24 cellular contexts compared by ENCODE assay signal in genomic region chr15:63672369-63672768, GRCh38.
DNase-seq lines count a peak whose midpoint lies in the region; ATAC-seq and TF ChIP-seq lines count a peak whose summit lies in the region.
"Had no signal": no experiment of that assay in that cellular context is flagged by ENCODE, and none has a peak within 500 bp of the region (broad histone marks: within the 10 kb centered on the region; RNA-seq: fewer than 3 reads in every experiment).

No MANE protein-coding gene starts in this region.

- H3K4me1 ChIP-seq in CD8-positive, alpha-beta T cell (ENCODE audit: insufficient read depth, low read length): peaks cover 26% of the 10 kb centered on the region
- H3K4me1 ChIP-seq: left ventricle myocardium inferior, prostate gland had no signal

- POLR2A ChIA-PET in activated CD4-positive, alpha-beta T cell treated with anti-CD3 and anti-CD28 coated beads, Interleukin-2, amount 10 ng/mL, durations not matched to agents 7 days and 5 days (lab: Charles Lee): no interaction called here
- POLR2A ChIA-PET in CD8-positive, alpha-beta T cell (lab: Charles Lee): interaction anchor here (1.2 kb wide), 1 partner anchor 32 kb away, joined by 3 read pairs; no protein-coding TSS in a partner anchor

- no peaks in the 10 kb centered on the region for H3K9me3 Mint-ChIP-seq in activated CD4-positive, alpha-beta T cell treated with anti-CD3 and anti-CD28 coated beads, Interleukin-2, amount 10 ng/mL, durations not matched to agents 7 days and 5 days
- no peaks in the 10 kb centered on the region for H3K9me3 Mint-ChIP-seq in CD8-positive, alpha-beta T cell
- H3K9me3 Mint-ChIP-seq in activated T-helper 2 cell treated with anti-CD3 and anti-CD28 coated beads, Interferon-gamma antibody, Interleukin-2, Interleukin-4, amounts not matched to agents 10 μg/mL and 5 μg/mL and 100 μg/mL, durations not matched to agents 14 hours and 24 hours and 36 hours: no peaks in the 10 kb centered on the region
- no peaks in the 10 kb centered on the region for H3K9me3 Mint-ChIP-seq in naive B cell
- H3K9me3 Mint-ChIP-seq: WTC11 had no signal

- peak; percentile 16 for ATAC-seq in CD8-positive, alpha-beta T cell
- no peak for ATAC-seq in naive B cell (ENCODE audit: low read depth in 2 of 2)
- ATAC-seq in HG02623 (IDR thresholded peaks at IDR 0.05; ENCODE audit: unreplicated experiment): no peak
- ATAC-seq: A549, WTC11 had no signal

- peaks cover 27% of the 10 kb centered on the region for H3K36me3 ChIP-seq in CD8-positive, alpha-beta T cell (ENCODE audit: insufficient read depth, low read length)
- H3K36me3 ChIP-seq: prostate gland had no signal

- peak overlapping the region; percentile 81 for H3K27ac Mint-ChIP-seq in activated CD4-positive, alpha-beta T cell treated with anti-CD3 and anti-CD28 coated beads, Interleukin-2, amount 10 ng/mL, durations not matched to agents 7 days and 5 days
- H3K27ac Mint-ChIP-seq in CD8-positive, alpha-beta T cell: peak overlapping the region; percentile 74
- peak overlapping the region; percentile 69 for H3K27ac Mint-ChIP-seq in activated T-helper 2 cell treated with anti-CD3 and anti-CD28 coated beads, Interferon-gamma antibody, Interleukin-2, Interleukin-4, amounts not matched to agents 10 μg/mL and 5 μg/mL and 100 μg/mL, durations not matched to agents 14 hours and 24 hours and 36 hours
- H3K27ac Mint-ChIP-seq in naive B cell: peak overlapping the region; percentile 71 to 95 (median 84)
- H3K27ac Mint-ChIP-seq: WTC11 had no signal

- H3K4me1 Mint-ChIP-seq in activated CD4-positive, alpha-beta T cell treated with anti-CD3 and anti-CD28 coated beads, Interleukin-2, amount 10 ng/mL, durations not matched to agents 7 days and 5 days: peaks cover 65% of the 10 kb centered on the region
- peaks cover 64% of the 10 kb centered on the region for H3K4me1 Mint-ChIP-seq in CD8-positive, alpha-beta T cell (ENCODE audit: low read depth)
- H3K4me1 Mint-ChIP-seq in activated T-helper 2 cell treated with anti-CD3 and anti-CD28 coated beads, Interferon-gamma antibody, Interleukin-2, Interleukin-4, amounts not matched to agents 10 μg/mL and 5 μg/mL and 100 μg/mL, durations not matched to agents 14 hours and 24 hours and 36 hours (ENCODE audit: low read depth): peaks cover 54% of the 10 kb centered on the region
- peaks cover 28 to 49% (median 30%) of the 10 kb centered on the region in 3 donors for H3K4me1 Mint-ChIP-seq in naive B cell
- H3K4me1 Mint-ChIP-seq: WTC11 had no signal

- H3K4me3 Mint-ChIP-seq in activated CD4-positive, alpha-beta T cell treated with anti-CD3 and anti-CD28 coated beads, Interleukin-2, amount 10 ng/mL, durations not matched to agents 7 days and 5 days: no peak overlapping the region
- no peak overlapping the region for H3K4me3 Mint-ChIP-seq in CD8-positive, alpha-beta T cell
- no peak overlapping the region for H3K4me3 Mint-ChIP-seq in activated T-helper 2 cell treated with anti-CD3 and anti-CD28 coated beads, Interferon-gamma antibody, Interleukin-2, Interleukin-4, amounts not matched to agents 10 μg/mL and 5 μg/mL and 100 μg/mL, durations not matched to agents 14 hours and 24 hours and 36 hours (ENCODE audit: low read depth)
- H3K4me3 Mint-ChIP-seq in naive B cell: no peak overlapping the region
- H3K4me3 Mint-ChIP-seq: WTC11 had no signal

- no peak for TF ChIP-seq CTCF in CD8-positive, alpha-beta T cell (IDR thresholded peaks at IDR 0.05)

- H3K27me3 ChIP-seq in CD8-positive, alpha-beta T cell (ENCODE audit: insufficient read depth, low read length): no peaks in the 10 kb centered on the region
- H3K27me3 ChIP-seq: BLaER1 treated with 17β-estradiol and CSF1 and Interleukin-3, amounts not matched to agents 10 nM and 100 nM; cardiac muscle cell; dorsolateral prefrontal cortex had no signal

- no peaks in the 10 kb centered on the region for H3K27me3 Mint-ChIP-seq in activated CD4-positive, alpha-beta T cell treated with anti-CD3 and anti-CD28 coated beads, Interleukin-2, amount 10 ng/mL, durations not matched to agents 7 days and 5 days
- no peaks in the 10 kb centered on the region for H3K27me3 Mint-ChIP-seq in CD8-positive, alpha-beta T cell (ENCODE audit: low read depth)
- H3K27me3 Mint-ChIP-seq in activated T-helper 2 cell treated with anti-CD3 and anti-CD28 coated beads, Interferon-gamma antibody, Interleukin-2, Interleukin-4, amounts not matched to agents 10 μg/mL and 5 μg/mL and 100 μg/mL, durations not matched to agents 14 hours and 24 hours and 36 hours (ENCODE audit: low read depth): no peaks in the 10 kb centered on the region
- H3K27me3 Mint-ChIP-seq in naive B cell: no peaks in the 10 kb centered on the region

- no peaks in the 10 kb centered on the region for H3K9me3 ChIP-seq in CD8-positive, alpha-beta T cell (ENCODE audit: low read length)
- H3K9me3 ChIP-seq: A549; BLaER1 treated with 17β-estradiol and CSF1 and Interleukin-3, amounts not matched to agents 10 nM and 100 nM; left ventricle myocardium inferior; prostate gland had no signal

- intact Hi-C loops in CD8-positive, alpha-beta T cell (cut with DNase I, micrococcal nuclease): loop anchor here in 1 of 2 experiments (5.0 kb wide), 2 partner anchors 35 kb away; no protein-coding TSS in a partner anchor
- intact Hi-C loops in activated T-helper 2 cell treated with anti-CD3 and anti-CD28 coated beads, Interferon-gamma antibody, Interleukin-2, Interleukin-4, amounts not matched to agents 10 μg/mL and 5 μg/mL and 100 μg/mL, durations not matched to agents 14 hours and 24 hours and 36 hours (cut with micrococcal nuclease): loop anchor here (10.0 kb wide), 1 partner anchor 478 kb away; no protein-coding TSS in a partner anchor

- no peak for DNase-seq in activated CD4-positive, alpha-beta T cell treated with anti-CD3 and anti-CD28 coated beads, Interleukin-2, amount 10 ng/mL, durations not matched to agents 7 days and 5 days
- no peak for DNase-seq in activated CD4-positive, alpha-beta T cell treated with anti-CD3 and anti-CD28 coated beads, Interleukin-2, amount 50 U/mL, for 1 hour
- peak in 1 of 7 experiments; percentile 12 for DNase-seq in CD8-positive, alpha-beta T cell
- DNase-seq in activated T-helper 2 cell treated with anti-CD3 and anti-CD28 coated beads, Interferon-gamma antibody, Interleukin-2, Interleukin-4, amounts not matched to agents 10 μg/mL and 5 μg/mL and 100 μg/mL, durations not matched to agents 14 hours and 24 hours and 36 hours (ENCODE audit: low spot score): no peak
- DNase-seq in naive B cell (no peak), NCI-H2029 treated with DMSO at 0.1 percent for 48 hours (lab: John Stamatoyannopoulos, UW) (no peak), SW480 (ENCODE audit: low spot score) (no peak)
- DNase-seq: DMS 273 treated with DMSO at 0.1 percent for 48 hours; dorsolateral prefrontal cortex; foreskin fibroblast; left ventricle myocardium inferior; NCI-H1092 treated with DMSO at 0.1 percent for 48 hours; NCI-H510A; stimulated activated CD4-positive, alpha-beta T cell treated with anti-CD3 and anti-CD28 coated beads, Interleukin-4, amount 100 ng/mL, for 4 hours; T-helper 9 cell had no signal

- no peak overlapping the region for H3K4me3 ChIP-seq in CD8-positive, alpha-beta T cell (ENCODE audit: low read depth, low read length)
- H3K4me3 ChIP-seq: A549; BLaER1 treated with 17β-estradiol and CSF1 and Interleukin-3, amounts not matched to agents 10 nM and 100 nM; cardiac muscle cell; dorsolateral prefrontal cortex; left ventricle myocardium inferior; prostate gland; SK-N-MC; skin epidermis had no signal

- CTCF ChIA-PET in activated CD4-positive, alpha-beta T cell treated with anti-CD3 and anti-CD28 coated beads, Interleukin-2, amount 10 ng/mL, durations not matched to agents 7 days and 5 days (lab: Charles Lee): no interaction called here
- CTCF ChIA-PET in CD8-positive, alpha-beta T cell (lab: Charles Lee): no interaction called here

- no peak overlapping the region for H3K27ac ChIP-seq in CD8-positive, alpha-beta T cell (ENCODE audit: low read depth, low read length)
- H3K27ac ChIP-seq: A549; BLaER1 treated with 17β-estradiol and CSF1 and Interleukin-3, amounts not matched to agents 10 nM and 100 nM; cardiac muscle cell; epithelial cell of prostate; left ventricle myocardium inferior; prostate gland; SK-N-MC had no signal

- H3K36me3 Mint-ChIP-seq in activated CD4-positive, alpha-beta T cell treated with anti-CD3 and anti-CD28 coated beads, Interleukin-2, amount 10 ng/mL, durations not matched to agents 7 days and 5 days (ENCODE audit: low read depth): peaks cover 70% of the 10 kb centered on the region
- H3K36me3 Mint-ChIP-seq in CD8-positive, alpha-beta T cell: peaks cover 80% of the 10 kb centered on the region
- H3K36me3 Mint-ChIP-seq in activated T-helper 2 cell treated with anti-CD3 and anti-CD28 coated beads, Interferon-gamma antibody, Interleukin-2, Interleukin-4, amounts not matched to agents 10 μg/mL and 5 μg/mL and 100 μg/mL, durations not matched to agents 14 hours and 24 hours and 36 hours (ENCODE audit: low read depth): peaks cover 68% of the 10 kb centered on the region
- H3K36me3 Mint-ChIP-seq in naive B cell: peaks cover 17 to 36% of the 10 kb centered on the region in 2 donors
